Comparison of ENCODE assay signal across 21 cellular contexts in the genomic region with DNA sequence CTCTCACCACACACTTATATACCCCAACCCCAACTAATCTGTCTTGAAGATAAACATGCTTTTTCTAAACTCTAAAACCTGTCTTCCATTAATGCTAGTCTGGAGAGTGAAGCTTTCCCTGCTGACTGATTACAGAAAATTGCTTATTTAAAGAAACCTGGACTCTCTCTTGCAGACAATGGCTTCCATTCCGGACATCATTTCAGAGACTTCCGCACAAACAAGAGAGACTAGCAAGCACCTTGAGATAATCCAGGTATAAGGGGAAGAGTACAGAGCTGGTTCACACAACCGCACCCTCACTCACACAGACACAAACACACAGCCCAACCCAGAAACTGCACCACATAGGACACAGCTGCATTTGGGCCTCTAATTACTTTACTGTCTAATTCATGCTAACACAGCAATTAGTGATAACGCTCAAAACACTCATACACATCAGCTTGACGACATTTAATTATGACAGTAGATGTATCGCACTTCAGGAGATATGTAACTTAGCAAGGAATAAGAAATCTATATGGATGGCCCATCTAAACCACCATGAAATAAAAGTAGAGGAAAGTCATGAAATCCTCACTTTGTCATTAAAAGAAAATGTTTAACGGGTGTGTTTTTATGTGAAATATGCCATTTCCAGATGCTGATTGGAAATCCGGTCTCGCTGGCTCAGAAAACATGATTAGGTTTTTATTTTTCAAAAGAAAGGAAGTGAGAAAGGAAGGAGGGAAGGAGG.
"Had no signal": no experiment of that assay in that cellular context is flagged by ENCODE, and none has a peak within 500 bp of the region (broad histone marks: within the 10 kb centered on the region; RNA-seq: fewer than 3 reads in every experiment).

No MANE protein-coding gene starts in this region.

- H3K9me3 ChIP-seq: pancreas, thoracic aorta, transverse colon had no signal

- H3K4me1 ChIP-seq: left ventricle myocardium inferior, pancreas, transverse colon, uterus had no signal

- H3K27me3 Mint-ChIP-seq: naive B cell; stimulated activated naive CD8-positive, alpha-beta T cell treated with anti-CD3 and anti-CD28 coated beads, Interleukin-15, amount 100 ng/mL, for 72 hours had no signal

- H3K27ac Mint-ChIP-seq: dendritic cell treated with granulocyte-macrophage colony-stimulating factor and Interleukin-4, amounts not matched to agents 40 ng/mL and 50 ng/mL, for 4 days; progenitor cell of endocrine pancreas; stimulated activated memory B cell treated with anti-CD40 and anti-IgM and Interleukin-4, amounts not matched to agents 10 μg/mL and 1 μg/mL and 100 μg/mL, for 72 hours had no signal

- FAIRE-seq: kidney, pancreas had no signal

- DNase-seq: foreskin melanocyte; head of caudate nucleus; kidney; left cardiac atrium; left ventricle myocardium inferior; mesenchymal stem cell; naive B cell; occipital lobe; pancreas; right cardiac atrium; stimulated activated CD4-positive, alpha-beta T cell treated with anti-CD3 and anti-CD28 coated beads, Interleukin-4, amount 100 ng/mL, for 24 hours; stimulated activated naive CD8-positive, alpha-beta T cell treated with anti-CD3 and anti-CD28 coated beads, Interleukin-15, amount 100 ng/mL, for 72 hours; transverse colon; uterus had no signal

- H3K4me3 Mint-ChIP-seq: dendritic cell treated with granulocyte-macrophage colony-stimulating factor and Interleukin-4, amounts not matched to agents 40 ng/mL and 50 ng/mL, for 4 days; naive B cell; nephron; stimulated activated memory B cell treated with anti-CD40 and anti-IgM and Interleukin-4, amounts not matched to agents 10 μg/mL and 1 μg/mL and 100 μg/mL, for 72 hours; stimulated activated naive CD8-positive, alpha-beta T cell treated with anti-CD3 and anti-CD28 coated beads, Interleukin-15, amount 100 ng/mL, for 72 hours had no signal

- H3K27me3 ChIP-seq: hepatocyte, pancreas, transverse colon, uterus had no signal

- H3K4me3 ChIP-seq: hepatocyte, left ventricle myocardium inferior, lung, pancreas, thoracic aorta, transverse colon, uterus had no signal

- H3K36me3 ChIP-seq: left ventricle myocardium inferior, pancreas, thoracic aorta, transverse colon, uterus had no signal

- H3K27ac ChIP-seq: hepatocyte, left ventricle myocardium inferior, pancreas, thoracic aorta, transverse colon, uterus had no signal

- H3K4me1 Mint-ChIP-seq: stimulated activated naive CD8-positive, alpha-beta T cell treated with anti-CD3 and anti-CD28 coated beads, Interleukin-15, amount 100 ng/mL, for 72 hours had no signal

- H3K4me2 ChIP-seq: hepatocyte had no signal
